In genomic region chr2:234986866-234987720, GRCh38 we compare ENCODE assay signal across 15 cellular contexts. TPM values are rescaled to one million over a fixed set of nuclear protein-coding genes. Genes with fewer than 3 reads are reported as not detected.
A peak's percentile ranks its signal among the peaks of the same experiment; 100 is the strongest.
DNase-seq lines count a peak whose midpoint lies in the region; ATAC-seq and TF ChIP-seq lines count a peak whose summit lies in the region.
"Had no signal": no experiment of that assay in that cellular context is flagged by ENCODE, and none has a peak within 500 bp of the region (broad histone marks: within the 10 kb centered on the region; RNA-seq: fewer than 3 reads in every experiment).

No MANE protein-coding gene starts in this region.

- H3K14ac ChIP-seq in mesenchymal stem cell (ENCODE audit: low read length in 2 of 2), result peak overlapping the region in 1 of 2 experiments; percentile 47

- H3K4me2 ChIP-seq in mesenchymal stem cell (ENCODE audit: low read length, poor library complexity, severe bottlenecking), result no peak overlapping the region
- H3K4me2 ChIP-seq in Karpas-422 (ENCODE audit: low read depth, low read length, poor library complexity, severe bottlenecking), result no peak overlapping the region

- CTCF ChIA-PET in Panc1 (lab: Charles Lee), result no interaction called here

- ATAC-seq in Panc1, result no peak
- no peak for ATAC-seq in HG03342 (IDR thresholded peaks at IDR 0.05; ENCODE audit: unreplicated experiment)
- ATAC-seq: SK-N-SH treated with all-trans-retinoic acid at 6 μM for 48 hours had no signal

- no peak overlapping the region for H2BK15ac ChIP-seq in mesenchymal stem cell (ENCODE audit: low read depth, poor library complexity, severe bottlenecking)

- peak overlapping the region; percentile 35 for H3K27ac Mint-ChIP-seq in endodermal cell

- 93 to 97% methylated on average over 9 to 17 of the region's 17 CpGs for WGBS in endodermal cell (ENCODE audit: insufficient coverage in 1 of 2, insufficient read length in 1 of 2), 2 experiments
- 73% methylated on average over 17 of the region's 17 CpGs for WGBS in mesenchymal stem cell

- peaks cover 28% of the 10 kb centered on the region for H3K36me3 Mint-ChIP-seq in endodermal cell (ENCODE audit: low read depth)

- intact Hi-C loops in Panc1 (cut with micrococcal nuclease; ENCODE audit: unreplicated experiment), result no loop called here

- H2BK12ac ChIP-seq in mesenchymal stem cell (ENCODE audit: low read length in 2 of 2), result peak overlapping the region in 1 of 2 experiments; percentile 73

- POLR2A ChIA-PET in Panc1 (lab: Charles Lee), result no interaction called here

- DNase-seq in ELR (ENCODE audit: low read depth) (peak; percentile 40), Panc1 (ENCODE audit: low read depth, low spot score) (no peak), endodermal cell (no peak), mesenchymal stem cell (peak; percentile 75), Karpas-422 (no peak), Ammon's horn (ENCODE audit: low spot score) (no peak)
- DNase-seq: C1 segment of cervical spinal cord, H9, NCI-H1105, NCI-H2081 treated with DMSO at 0.1 percent for 48 hours, NCI-H510A treated with DMSO at 0.1 percent for 48 hours, NCI-H774, SHP77 treated with DMSO at 0.1 percent for 48 hours had no signal

- H3K4ac ChIP-seq in mesenchymal stem cell (ENCODE audit: low read depth in 1 of 2, low read length in 2 of 2), result no peak overlapping the region

- H3K9me2 ChIP-seq in Karpas-422 (replicated peaks; ENCODE audit: insufficient read depth, low read length), result no peaks in the 10 kb centered on the region

- H3K9me3 ChIP-seq in Panc1 (ENCODE audit: control insufficient read depth, insufficient read depth, low read depth, low read length) (no peaks in the 10 kb centered on the region), endodermal cell (ENCODE audit: control insufficient read depth, low read length) (no peaks in the 10 kb centered on the region), mesenchymal stem cell (ENCODE audit: control insufficient read depth, low read length) (no peaks in the 10 kb centered on the region), Karpas-422 (ENCODE audit: low read length) (no peaks in the 10 kb centered on the region)

- peak overlapping the region; percentile 49 to 53 for H3K18ac ChIP-seq in mesenchymal stem cell (ENCODE audit: low read depth in 1 of 2, low read length in 2 of 2)

- no peak overlapping the region for H3K4me3 ChIP-seq in Panc1 (ENCODE audit: low read depth in 2 of 2, low read length in 2 of 2)
- no peak overlapping the region for H3K4me3 ChIP-seq in endodermal cell (ENCODE audit: low read length)
- H3K4me3 ChIP-seq in mesenchymal stem cell (ENCODE audit: insufficient read depth in 1 of 2, low read depth in 1 of 2, low read length in 2 of 2), result no peak overlapping the region
- no peak overlapping the region for H3K4me3 ChIP-seq in Karpas-422 (ENCODE audit: low read length)

- H3K4me3 Mint-ChIP-seq in endodermal cell, result no peak overlapping the region
- H3K4me3 Mint-ChIP-seq: H9 had no signal

- H4K20me1 ChIP-seq in Karpas-422 (ENCODE audit: insufficient read depth, low read depth, low read length), result no peaks in the 10 kb centered on the region

- no TSS peak for BruUV-seq in Panc1 (replicated peaks; lab: Mats Ljungman, UMichigan)

- no peak overlapping the region for H3K23ac ChIP-seq in mesenchymal stem cell (ENCODE audit: low read length in 2 of 2)

- H2AK5ac ChIP-seq in mesenchymal stem cell (ENCODE audit: low read length, severe bottlenecking), result peak overlapping the region; percentile 29

- H2AFZ ChIP-seq in mesenchymal stem cell (ENCODE audit: low read depth, low read length) (no peak overlapping the region), Karpas-422 (ENCODE audit: low read length) (no peak overlapping the region)

- no peaks in the 10 kb centered on the region for H3K27me3 Mint-ChIP-seq in endodermal cell (ENCODE audit: insufficient read depth)

- no peak overlapping the region for H2BK120ac ChIP-seq in mesenchymal stem cell (ENCODE audit: low read depth, low read length)

- H2BK5ac ChIP-seq in mesenchymal stem cell (ENCODE audit: low read depth, low read length, poor library complexity, severe bottlenecking), result no peak overlapping the region

- in situ Hi-C loops in Panc1 (cut with HindIII; ENCODE audit: low pct_unique_long_range_greater_than_20kb, low sequenced_read_pairs), result no loop called here

- no peaks in the 10 kb centered on the region for H3K79me1 ChIP-seq in mesenchymal stem cell (replicated peaks; ENCODE audit: low read length, poor library complexity, severe bottlenecking)

- H4K8ac ChIP-seq in mesenchymal stem cell (ENCODE audit: low read length), result peak overlapping the region; percentile 66

- H3K4me1 Mint-ChIP-seq in endodermal cell, result peaks cover 46% of the 10 kb centered on the region

- TF ChIP-seq CTCF in Panc1 (IDR thresholded peaks at IDR 0.05) (no peak), endodermal cell (conservative IDR thresholded peaks at IDR 0.05) (no peak)

- no peaks in the 10 kb centered on the region for H3K79me2 ChIP-seq in Karpas-422 (ENCODE audit: low read length)

- H3K27me3 ChIP-seq in Panc1 (ENCODE audit: control insufficient read depth, insufficient read depth, low read length), result no peaks in the 10 kb centered on the region
- H3K27me3 ChIP-seq in endodermal cell (ENCODE audit: control insufficient read depth, insufficient read depth, low read length, poor library complexity, severe bottlenecking), result no peaks in the 10 kb centered on the region
- no peaks in the 10 kb centered on the region for H3K27me3 ChIP-seq in mesenchymal stem cell (ENCODE audit: control insufficient read depth in 1 of 2, insufficient read depth in 1 of 2, low read length in 2 of 2)
- no peaks in the 10 kb centered on the region for H3K27me3 ChIP-seq in Karpas-422 (ENCODE audit: low read length)

- peak overlapping the region; percentile 45 for H4K91ac ChIP-seq in mesenchymal stem cell (ENCODE audit: low read length)

- H3K36me3 ChIP-seq in Panc1 (ENCODE audit: control insufficient read depth, insufficient read depth, low read length), result no peaks in the 10 kb centered on the region
- H3K36me3 ChIP-seq in endodermal cell (ENCODE audit: control insufficient read depth, insufficient read depth, low read length), result peaks cover 22% of the 10 kb centered on the region
- H3K36me3 ChIP-seq in mesenchymal stem cell (ENCODE audit: control insufficient read depth in 1 of 2, insufficient read depth in 2 of 2, low read depth in 1 of 2, low read length in 2 of 2), result peaks cover 16 to 53% of the 10 kb centered on the region in 2 experiments
- H3K36me3 ChIP-seq in Karpas-422 (ENCODE audit: insufficient read depth, low read length), result no peaks in the 10 kb centered on the region

- H3K4me1 ChIP-seq in Panc1 (ENCODE audit: control insufficient read depth, insufficient read depth, low read length) (peaks cover 65% of the 10 kb centered on the region), endodermal cell (ENCODE audit: control insufficient read depth, insufficient read depth, low read length) (peaks cover 33% of the 10 kb centered on the region), mesenchymal stem cell (ENCODE audit: control insufficient read depth, insufficient read depth, low read depth, low read length) (peaks cover 57% of the 10 kb centered on the region), Karpas-422 (ENCODE audit: low read length) (no peaks in the 10 kb centered on the region)

- H3K9ac ChIP-seq in endodermal cell (ENCODE audit: extremely low read depth, low read length, poor library complexity, severe bottlenecking) (no peak overlapping the region), mesenchymal stem cell (ENCODE audit: low read length) (no peak overlapping the region), Karpas-422 (ENCODE audit: low read length) (no peak overlapping the region)

- peak overlapping the region; percentile 31 for H3K27ac ChIP-seq in Panc1 (ENCODE audit: low read length)
- H3K27ac ChIP-seq in endodermal cell (ENCODE audit: low read depth, low read length), result no peak overlapping the region
- peak overlapping the region; percentile 33 for H3K27ac ChIP-seq in mesenchymal stem cell (ENCODE audit: low read length, poor library complexity, severe bottlenecking)
- H3K27ac ChIP-seq in Karpas-422 (ENCODE audit: low read length), result no peak overlapping the region

- no peaks in the 10 kb centered on the region for H3K9me3 Mint-ChIP-seq in endodermal cell
- H3K9me3 Mint-ChIP-seq: H9 had no signal

RNA-seq across cellular contexts. Expression of gene SH3BP4, which starts 35.3 kb away (rescaled TPM):
- 133 TPM for total RNA-seq in Panc1 (2021; ENCODE audit: unreplicated experiment)
- 102 TPM for polyA plus RNA-seq in Panc1 (2012; ENCODE audit: insufficient read length)
- total RNA-seq in endodermal cell, result 10 to 100 TPM; 49.1 to 53.4 TPM
- 77.6 TPM for polyA plus RNA-seq in endodermal cell (2013, experiment 1 of 2)
- polyA plus RNA-seq in endodermal cell (2013, experiment 2 of 2), result 78.9 TPM
- polyA plus RNA-seq in mesenchymal stem cell (2013, experiment 1 of 2), result 48.8 TPM
- 47.7 TPM for polyA plus RNA-seq in mesenchymal stem cell (2013, experiment 2 of 2)
- total RNA-seq in Karpas-422 (2014; rRNA removed; shearing (Covaris generic); ENCODE audit: low replicate concordance), result not detected in 2 replicates

Comparison
In these comparisons a context has a peak if more than half of its experiments do, and no peak if none do; other contexts are left out.
1. DNase-seq: peak in ELR (single experiment) and mesenchymal stem cell (single experiment); none in Panc1 (single experiment), endodermal cell (single experiment), Karpas-422 (single experiment) and Ammon's horn (single experiment).
2. H3K27ac ChIP-seq: peak in Panc1 (single experiment) and mesenchymal stem cell (single experiment); none in endodermal cell (single experiment) and Karpas-422 (single experiment).
3. RNA of gene SH3BP4, which starts 35.3 kb away (total RNA-seq): 133 TPM in Panc1 (single experiment) and 49.1 to 53.4 TPM in endodermal cell; not detected in Karpas-422; every median in the first group is over 10 times any median in the second.